8 cellular contexts compared by ENCODE assay signal in the genomic region with DNA sequence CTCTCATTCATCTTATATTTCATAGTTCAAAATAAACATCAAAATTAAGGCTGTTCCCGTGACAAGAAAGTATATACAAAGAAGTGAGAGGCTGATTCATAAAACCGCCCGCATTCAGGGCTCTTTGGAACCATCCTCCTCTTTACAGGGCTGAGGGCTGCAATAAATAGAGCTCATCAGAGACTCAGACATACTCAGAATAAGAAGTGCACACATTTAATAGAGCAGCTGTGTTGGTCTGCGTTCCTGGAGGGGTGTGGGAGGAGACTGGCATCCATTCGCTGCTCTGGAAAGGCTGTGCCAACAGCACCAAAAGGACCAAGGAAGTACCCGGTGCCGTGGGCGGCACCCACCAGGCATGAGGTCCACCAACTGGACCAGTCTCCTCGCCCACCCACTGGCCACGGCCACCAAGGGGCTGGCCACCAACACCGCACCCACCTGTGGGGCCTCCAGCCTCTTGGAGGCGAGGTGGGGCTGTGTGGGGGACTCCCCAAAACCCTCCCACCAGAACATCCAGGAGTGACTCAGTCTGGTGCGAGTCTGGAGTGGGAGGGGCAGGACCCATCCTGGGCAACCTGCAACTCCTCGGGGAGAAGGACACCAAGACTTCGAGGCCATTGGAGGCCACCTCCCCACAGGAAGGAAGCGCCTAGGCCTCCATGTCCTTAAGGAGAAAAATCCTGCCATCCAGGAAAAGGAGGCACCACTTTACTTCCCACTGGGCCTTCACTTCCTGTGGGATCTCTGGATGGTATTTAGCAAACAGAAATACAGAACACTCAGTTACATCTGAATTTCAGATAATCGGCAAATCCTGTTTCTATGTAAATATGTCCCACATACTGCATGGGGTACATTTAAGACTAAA. TPM values are rescaled to one million over a fixed set of nuclear protein-coding genes. Genes with fewer than 3 reads are reported as not detected.
DNase-seq lines count a peak whose midpoint lies in the region; ATAC-seq lines count a peak whose summit lies in the region.

No MANE protein-coding gene starts in this region.

- no peak overlapping the region for H3K27ac ChIP-seq in right cardiac atrium (ENCODE audit: low read length)

- H3K27me3 Mint-ChIP-seq in activated CD8-positive, alpha-beta T cell treated with anti-CD3 and anti-CD28 coated beads, Interleukin-2, amount 10 ng/mL, durations not matched to agents 7 days and 5 days (ENCODE audit: low read depth), result no peaks in the 10 kb centered on the region
- no peaks in the 10 kb centered on the region for H3K27me3 Mint-ChIP-seq in memory B cell

- no peaks in the 10 kb centered on the region for H3K27me3 ChIP-seq in right cardiac atrium (ENCODE audit: control insufficient read depth, insufficient read depth)

- CTCF ChIA-PET in activated CD8-positive, alpha-beta T cell treated with anti-CD3 and anti-CD28 coated beads, Interleukin-2, amount 10 ng/mL, durations not matched to agents 7 days and 5 days (lab: Charles Lee), result interaction anchor here (1.0 to 3.9 kb wide), 11 partner anchors 17 to 221 kb away, joined by 3 to 59 read pairs (median 15); no protein-coding TSS in a partner anchor

- H3K4me1 Mint-ChIP-seq in activated CD8-positive, alpha-beta T cell treated with anti-CD3 and anti-CD28 coated beads, Interleukin-2, amount 10 ng/mL, durations not matched to agents 7 days and 5 days (ENCODE audit: low read depth), result peaks cover 89% of the 10 kb centered on the region
- peaks cover 46% of the 10 kb centered on the region for H3K4me1 Mint-ChIP-seq in memory B cell

- H3K4me3 Mint-ChIP-seq in activated CD8-positive, alpha-beta T cell treated with anti-CD3 and anti-CD28 coated beads, Interleukin-2, amount 10 ng/mL, durations not matched to agents 7 days and 5 days, result peak overlapping the region; percentile 84
- peak overlapping the region; percentile 15 for H3K4me3 Mint-ChIP-seq in memory B cell

- H3K4me1 ChIP-seq in right cardiac atrium (ENCODE audit: control insufficient read depth, insufficient read depth, low read length), result no peaks in the 10 kb centered on the region

- no peaks in the 10 kb centered on the region for H3K9me3 ChIP-seq in right cardiac atrium (ENCODE audit: control insufficient read depth, low read length)

- DNase-seq in activated CD8-positive, alpha-beta T cell treated with anti-CD3 and anti-CD28 coated beads, Interleukin-2, amount 10 ng/mL, durations not matched to agents 7 days and 5 days, result peak; percentile 61
- DNase-seq in memory B cell (ENCODE audit: low spot score in 2 of 2), result no peak
- DNase-seq in right cardiac atrium, result no peak
- no peak for DNase-seq in A172 (ENCODE audit: low spot score)
- DNase-seq in NOMO-1 treated with DMSO at 0.1 percent for 48 hours (lab: John Stamatoyannopoulos, UW; ENCODE audit: unreplicated experiment), result no peak
- no peak for DNase-seq in HCEC 1CT

- 88% methylated on average over 17 of the region's 17 CpGs for WGBS in right cardiac atrium

- peaks cover 4% of the 10 kb centered on the region for H3K9me3 Mint-ChIP-seq in activated CD8-positive, alpha-beta T cell treated with anti-CD3 and anti-CD28 coated beads, Interleukin-2, amount 10 ng/mL, durations not matched to agents 7 days and 5 days (ENCODE audit: insufficient read depth)
- no peaks in the 10 kb centered on the region for H3K9me3 Mint-ChIP-seq in memory B cell

- intact Hi-C loops in right cardiac atrium (cut with DNase I), result no loop called here

- peak; percentile 44 for ATAC-seq in GM19023 (IDR thresholded peaks at IDR 0.05; ENCODE audit: unreplicated experiment)
- ATAC-seq in HG03097 (IDR thresholded peaks at IDR 0.05; ENCODE audit: low FRiP score, unreplicated experiment), result peak; percentile 34
- ATAC-seq in activated CD8-positive, alpha-beta T cell treated with anti-CD3 and anti-CD28 coated beads, Interleukin-2, amount 10 ng/mL, durations not matched to agents 7 days and 5 days, result peak; percentile 34
- peak; percentile 6 for ATAC-seq in memory B cell (ENCODE audit: low read depth)
- no peak for ATAC-seq in right cardiac atrium

- POLR2A ChIA-PET in activated CD8-positive, alpha-beta T cell treated with anti-CD3 and anti-CD28 coated beads, Interleukin-2, amount 10 ng/mL, durations not matched to agents 7 days and 5 days (lab: Charles Lee), result interaction anchor here (0.6 to 3.9 kb wide), 15 partner anchors 9 to 231 kb away, joined by 3 to 151 read pairs (median 21); a partner anchor contains a TSS

- peaks cover 50% of the 10 kb centered on the region for H3K36me3 Mint-ChIP-seq in activated CD8-positive, alpha-beta T cell treated with anti-CD3 and anti-CD28 coated beads, Interleukin-2, amount 10 ng/mL, durations not matched to agents 7 days and 5 days (ENCODE audit: low read depth)
- peaks cover 4% of the 10 kb centered on the region for H3K36me3 Mint-ChIP-seq in memory B cell

- peak overlapping the region; percentile 96 for H3K27ac Mint-ChIP-seq in activated CD8-positive, alpha-beta T cell treated with anti-CD3 and anti-CD28 coated beads, Interleukin-2, amount 10 ng/mL, durations not matched to agents 7 days and 5 days
- peak overlapping the region; percentile 96 for H3K27ac Mint-ChIP-seq in memory B cell

- H3K4me3 ChIP-seq in right cardiac atrium (ENCODE audit: low read length), result no peak overlapping the region

RNA-seq across cellular contexts. Expression of a gene that starts 32.7 kb away (rescaled TPM):
- 10 to 100 TPM; 12.4 to 13.0 TPM for total RNA-seq in activated CD8-positive, alpha-beta T cell treated with anti-CD3 and anti-CD28 coated beads, Interleukin-2, amount 10 ng/mL, durations not matched to agents 7 days and 5 days
- 1 to 10 TPM; 2.8 to 4.3 (median 3.3) TPM for total RNA-seq in right cardiac atrium
- polyA plus RNA-seq in right cardiac atrium, result 3.8 TPM
- 8.3 and 9.9 TPM in 2 replicates for total RNA-seq in A172 (2014; rRNA removed; shearing (Covaris generic))

Comparison
In these comparisons a context has a peak if more than half of its experiments do, and no peak if none do; other contexts are left out.
1. ATAC-seq: peak in GM19023 (single experiment), HG03097 (single experiment), activated CD8-positive, alpha-beta T cell treated with anti-CD3 and anti-CD28 coated beads, Interleukin-2, amount 10 ng/mL, durations not matched to agents 7 days and 5 days (single experiment) and memory B cell (single experiment); none in right cardiac atrium (0 of 2).